In genomic region chr22:24525416-24526037, GRCh38 we compare ENCODE assay signal across 8 cellular contexts. TPM values are rescaled to one million over a fixed set of nuclear protein-coding genes. Genes with fewer than 3 reads are reported as not detected.
A peak's percentile ranks its signal among the peaks of the same experiment; 100 is the strongest.
DNase-seq lines count a peak whose midpoint lies in the region; ATAC-seq and TF ChIP-seq lines count a peak whose summit lies in the region.

No MANE protein-coding gene starts in this region.

- no peaks in the 10 kb centered on the region for H3K36me3 ChIP-seq in lung (ENCODE audit: control insufficient read depth in 2 of 2, insufficient read depth in 2 of 2, low read length in 2 of 2)

- H3K4me1 ChIP-seq in lung (ENCODE audit: control insufficient read depth in 2 of 2, insufficient read depth in 2 of 2, low read length in 2 of 2): no peaks in the 10 kb centered on the region

- no peaks in the 10 kb centered on the region for H3K27me3 ChIP-seq in lung (ENCODE audit: control insufficient read depth, insufficient read depth)

- H3K4me3 ChIP-seq in lung: no peak overlapping the region

- H3K27ac ChIP-seq in lung (ENCODE audit: low read depth in 1 of 2, low read length in 1 of 2): no peak overlapping the region

- peak; percentile 85 for TF ChIP-seq CTCF in lung (IDR thresholded peaks at IDR 0.05; ENCODE audit: control extremely low read depth, extremely low read depth)

- peak; percentile 67 to 80 for DNase-seq in NCI-H524 (lab: John Stamatoyannopoulos, UW)
- DNase-seq in NCI-H524 treated with DMSO at 0.1 percent for 48 hours (lab: John Stamatoyannopoulos, UW): no peak
- peak; percentile 12 to 66 for DNase-seq in NCI-H526 (lab: John Stamatoyannopoulos, UW)
- peak; percentile 76 for DNase-seq in activated CD4-positive, alpha-beta T cell treated with anti-CD3 and anti-CD28 coated beads, Interleukin-2, amount 50 U/mL, for 1 hour
- DNase-seq in dermis microvascular lymphatic vessel endothelial cell (ENCODE audit: low read depth in 2 of 2): peak; percentile 71 to 77
- DNase-seq in lung (ENCODE audit: low spot score): peak; percentile 85
- DNase-seq in stimulated activated CD8-positive, alpha-beta memory T cell treated with anti-CD3 and anti-CD28 coated beads, Interleukin-15, amount 100 ng/mL, for 48 hours (ENCODE audit: low read depth in 2 of 2): peak; percentile 61 to 72

- ATAC-seq in HG03108 (IDR thresholded peaks at IDR 0.05; ENCODE audit: unreplicated experiment) (peak; percentile 80), lung (ENCODE audit: insufficient read depth, low FRiP score) (peak; percentile 82)

- 11 to 13% methylated on average over 12 of the region's 12 CpGs for WGBS in lung, 2 donors

- H3K9me3 ChIP-seq in lung (ENCODE audit: control insufficient read depth in 2 of 2, insufficient read depth in 1 of 2, low read length in 1 of 2): no peaks in the 10 kb centered on the region

RNA-seq across cellular contexts. Expression of gene GUCD1, which starts 29.4 kb away (rescaled TPM):
- total RNA-seq in dermis microvascular lymphatic vessel endothelial cell: 193 and 221 TPM in 2 replicates
- total RNA-seq in lung: 100 to 1,000 TPM in 1 of 2 donors, 10 to 100 TPM in 1; 94.6 to 130 TPM
- polyA plus RNA-seq in lung: 100 to 1,000 TPM in 1 of 2 donors, 10 to 100 TPM in 1; 87.8 to 120 TPM

RNA-seq across cellular contexts. Expression of gene SNRPD3, which starts 30.3 kb away (rescaled TPM):
- total RNA-seq in dermis microvascular lymphatic vessel endothelial cell (185 TPM in 2 replicates), lung (100 to 1,000 TPM in 1 of 2 donors, 10 to 100 TPM in 1; 76.3 to 193 TPM)
- polyA plus RNA-seq in lung: 100 to 1,000 TPM; 109 to 113 TPM

RNA-seq across cellular contexts. Expression of gene UPB1, which starts 30.4 kb away (rescaled TPM):
- total RNA-seq in dermis microvascular lymphatic vessel endothelial cell (under 0.01 TPM in 1 of 2 replicates, not detected in the other), lung (1 to 10 TPM; 2.1 to 4.0 TPM)
- 1 to 10 TPM in 1 of 2 donors, under 1 TPM in 1; 0.87 to 4.5 TPM for polyA plus RNA-seq in lung
